19 cellular contexts compared by ENCODE assay signal in genomic region chr19:30028118-30028991, GRCh38.
"Had no signal": no experiment of that assay in that cellular context is flagged by ENCODE, and none has a peak within 500 bp of the region (broad histone marks: within the 10 kb centered on the region; RNA-seq: fewer than 3 reads in every experiment).

No MANE protein-coding gene starts in this region.

- H3K27me3 ChIP-seq: adrenal gland, cardiac muscle cell, esophagus muscularis mucosa, spleen, stomach, testis, upper lobe of left lung had no signal

- DNase-seq: activated CD4-positive, CD25-positive, alpha-beta regulatory T cell treated with anti-CD3 and anti-CD28 coated beads, Interleukin-2, amount 50 U/mL, for 72 hours; activated naive CD4-positive, alpha-beta T cell treated with anti-CD3 and anti-CD28 coated beads, Interleukin-2, amount 50 U/mL, for 16 hours; activated T-cell treated with anti-CD3 and anti-CD28 coated beads for 4 hours; adrenal gland; kidney glomerular epithelial cell; mesenchymal stem cell; nephron progenitor cell; occipital lobe; spleen; stimulated activated CD4-positive, alpha-beta T cell treated with anti-CD3 and anti-CD28 coated beads, Interleukin-1b, Interleukin-23, amount 100 ng/mL, for 48 hours; stomach; SW 1271; T-helper 9 cell; testis; upper lobe of left lung had no signal

- H3K27ac ChIP-seq: adrenal gland, cardiac muscle cell, esophagus muscularis mucosa, spleen, stomach, testis, upper lobe of left lung had no signal

- H3K4me3 ChIP-seq: adrenal gland, cardiac muscle cell, esophagus muscularis mucosa, spleen, stomach, testis, upper lobe of left lung had no signal

- ATAC-seq: sciatic nerve had no signal

- H3K4me1 Mint-ChIP-seq: nephron progenitor cell had no signal

- H3K36me3 ChIP-seq: adrenal gland, cardiac muscle cell had no signal

- H3K27ac Mint-ChIP-seq: activated T-helper 2 cell treated with anti-CD3 and anti-CD28 coated beads, Interferon-gamma antibody, Interleukin-2, Interleukin-4, amounts not matched to agents 10 μg/mL and 5 μg/mL and 100 μg/mL, durations not matched to agents 14 hours and 24 hours and 36 hours; nephron progenitor cell had no signal

- H3K4me3 Mint-ChIP-seq: nephron progenitor cell had no signal

- H3K4me1 ChIP-seq: esophagus muscularis mucosa, stomach, testis, upper lobe of left lung had no signal

- H3K9me3 ChIP-seq: adrenal gland, esophagus muscularis mucosa, spleen, stomach, testis, upper lobe of left lung had no signal
